In genomic region chr17:48173191-48173590, GRCh38 we compare ENCODE assay signal across 22 cellular contexts.
"Had no signal": no experiment of that assay in that cellular context is flagged by ENCODE, and none has a peak within 500 bp of the region (broad histone marks: within the 10 kb centered on the region; RNA-seq: fewer than 3 reads in every experiment).

No MANE protein-coding gene starts in this region.

- H3K36me3 Mint-ChIP-seq: activated naive CD4-positive, alpha-beta T cell treated with anti-CD3 and anti-CD28 coated beads, Interleukin-2, amount 50 U/mL, for 72 hours; mesothelial cell of epicardium; stimulated activated memory B cell treated with anti-CD40 and anti-IgM and Interleukin-4, amounts not matched to agents 10 μg/mL and 1 μg/mL and 100 μg/mL, for 72 hours had no signal

- H3K27ac Mint-ChIP-seq: activated B cell treated with CpG ODN at 0.5 μM for 24 hours; activated CD4-positive, alpha-beta memory T cell treated with anti-CD3 and anti-CD28 coated beads for 36 hours; activated CD4-positive, alpha-beta T cell treated with anti-CD3 and anti-CD28 coated beads for 36 hours; mesothelial cell of epicardium; stimulated activated memory B cell treated with anti-CD40 and anti-IgM and Interleukin-4, amounts not matched to agents 10 μg/mL and 1 μg/mL and 100 μg/mL, for 72 hours; T-helper 1 cell treated with Interleukin-12 subunit alpha and Interleukin-12 subunit beta and Interleukin-4 antibody, amounts not matched to agents 30 μg/mL and 1 μg/mL, for 36 hours had no signal

- H3K4me1 Mint-ChIP-seq: activated B cell treated with CpG ODN at 0.5 μM for 24 hours had no signal

- H3K27me3 Mint-ChIP-seq: activated B cell treated with CpG ODN at 0.5 μM for 24 hours; activated CD4-positive, alpha-beta memory T cell treated with anti-CD3 and anti-CD28 coated beads for 36 hours; activated CD4-positive, alpha-beta T cell treated with anti-CD3 and anti-CD28 coated beads for 36 hours; stimulated activated memory B cell treated with anti-CD40 and anti-IgM and Interleukin-4, amounts not matched to agents 10 μg/mL and 1 μg/mL and 100 μg/mL, for 72 hours had no signal

- H3K9me3 Mint-ChIP-seq: activated B cell treated with CpG ODN at 0.5 μM for 24 hours; activated CD4-positive, alpha-beta memory T cell treated with anti-CD3 and anti-CD28 coated beads for 36 hours; activated naive CD4-positive, alpha-beta T cell treated with anti-CD3 and anti-CD28 coated beads, Interleukin-2, amount 50 U/mL, for 72 hours; mesothelial cell of epicardium; stimulated activated memory B cell treated with anti-CD40 and anti-IgM and Interleukin-4, amounts not matched to agents 10 μg/mL and 1 μg/mL and 100 μg/mL, for 72 hours; T-helper 1 cell treated with Interleukin-12 subunit alpha and Interleukin-12 subunit beta and Interleukin-4 antibody, amounts not matched to agents 30 μg/mL and 1 μg/mL, for 36 hours had no signal

- FAIRE-seq: bronchial epithelial cell, islet of Langerhans, small intestine, urothelium cell line had no signal

- ATAC-seq: activated CD4-positive, alpha-beta T cell treated with anti-CD3 and anti-CD28 coated beads for 36 hours; activated naive CD4-positive, alpha-beta T cell treated with anti-CD3 and anti-CD28 coated beads, Interleukin-2, amount 50 U/mL, for 72 hours; gastrocnemius medialis; left ventricle myocardium superior; right lobe of liver; stimulated activated memory B cell treated with anti-CD40 and anti-IgM and Interleukin-4, amounts not matched to agents 10 μg/mL and 1 μg/mL and 100 μg/mL, for 72 hours had no signal

- H3K4me3 Mint-ChIP-seq: activated B cell treated with CpG ODN at 0.5 μM for 24 hours; activated CD4-positive, alpha-beta memory T cell treated with anti-CD3 and anti-CD28 coated beads for 36 hours; activated CD4-positive, alpha-beta T cell treated with anti-CD3 and anti-CD28 coated beads for 36 hours; mesothelial cell of epicardium; stimulated activated memory B cell treated with anti-CD40 and anti-IgM and Interleukin-4, amounts not matched to agents 10 μg/mL and 1 μg/mL and 100 μg/mL, for 72 hours; T-helper 1 cell treated with Interleukin-12 subunit alpha and Interleukin-12 subunit beta and Interleukin-4 antibody, amounts not matched to agents 30 μg/mL and 1 μg/mL, for 36 hours had no signal

- DNase-seq: activated B cell treated with CpG ODN at 0.5 μM for 24 hours; activated CD4-positive, alpha-beta memory T cell treated with anti-CD3 and anti-CD28 coated beads for 36 hours; activated CD4-positive, alpha-beta T cell treated with anti-CD3 and anti-CD28 coated beads for 36 hours; activated gamma-delta T cell; amygdala; cerebellar nuclear complex; gastrocnemius medialis; hippocampal formation; left ventricle myocardium superior; mammary epithelial cell; nucleus accumbens; right lobe of liver; small intestine; stimulated activated CD4-positive, alpha-beta T cell treated with anti-CD3 and anti-CD28 coated beads, Interleukin-2, amount 100 ng/mL, for 24 hours; transverse colon had no signal
